Comparison of ENCODE assay signal across 41 cellular contexts in the genomic region with DNA sequence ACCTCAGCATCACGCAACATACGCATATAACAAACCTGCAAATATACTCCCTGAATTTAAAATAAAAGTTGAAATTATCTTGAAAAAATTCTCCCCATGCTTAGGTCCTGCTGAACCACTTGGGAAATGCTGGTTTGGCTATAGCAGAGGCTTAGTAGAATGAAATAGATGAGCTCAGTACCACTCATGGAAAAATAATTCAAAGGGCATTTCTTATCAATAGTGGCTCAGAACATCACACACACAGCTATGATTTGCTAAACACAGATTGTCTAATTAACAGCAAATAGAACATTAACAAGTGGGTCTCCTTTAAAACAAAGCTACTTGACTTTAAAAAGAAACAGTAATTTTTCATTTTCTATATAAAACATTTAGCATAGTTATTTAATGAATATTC. TPM values are rescaled to one million over a fixed set of nuclear protein-coding genes. Genes with fewer than 3 reads are reported as not detected.
"Had no signal": no experiment of that assay in that cellular context is flagged by ENCODE, and none has a peak within 500 bp of the region (broad histone marks: within the 10 kb centered on the region; RNA-seq: fewer than 3 reads in every experiment).

No MANE protein-coding gene starts in this region.

- H3K4me1 ChIP-seq: adrenal gland, ascending aorta, body of pancreas, breast epithelium had no signal

- H3K36me3 ChIP-seq: adrenal gland, ascending aorta, brain microvascular endothelial cell, breast epithelium, cardiac muscle cell had no signal

- H3K9me3 ChIP-seq: adrenal gland, ascending aorta, body of pancreas, breast epithelium had no signal

- DNase-seq: activated effector memory CD4-positive, alpha-beta T cell treated with anti-CD3 and anti-CD28 coated beads, Interleukin-2, amount 50 U/mL, for 16 hours; activated effector memory CD4-positive, alpha-beta T cell treated with Interleukin-2 at 50 U/mL for 16 hours; activated gamma-delta T cell; activated gamma-delta T cell treated with Interleukin-2 at 50 U/mL for 16 hours; activated naive CD4-positive, alpha-beta T cell; activated naive CD4-positive, alpha-beta T cell treated with anti-CD3 and anti-CD28 coated beads for 36 hours; activated naive CD4-positive, alpha-beta T cell treated with anti-CD3 and anti-CD28 coated beads, Interleukin-2, amount 10 ng/mL, durations not matched to agents 7 days and 5 days; activated naive CD4-positive, alpha-beta T cell treated with anti-CD3 and anti-CD28 coated beads, Interleukin-2, amount 50 U/mL, for 16 hours; activated naive CD4-positive, alpha-beta T cell treated with Interleukin-2 at 50 U/mL for 16 hours; activated naive CD8-positive, alpha-beta T cell treated with anti-CD3 and anti-CD28 coated beads for 36 hours; activated naive CD8-positive, alpha-beta T cell treated with anti-CD3 and anti-CD28 coated beads, Interleukin-2, amount 10 ng/mL, durations not matched to agents 7 days and 5 days; activated naive CD8-positive, alpha-beta T cell treated with anti-CD3 and anti-CD28 coated beads, Interleukin-2, amount 50 U/mL, for 24 hours; activated T-cell treated with anti-CD3 and anti-CD28 coated beads for 4 hours; activated T-cell treated with anti-CD3 and anti-CD28 coated beads, Interleukin-2, amount 50 U/mL, for 1 hour; activated T-cell treated with anti-CD3 and anti-CD28 coated beads, Interleukin-2, amount 50 U/mL, for 24 hours; activated T-cell treated with anti-CD3 and anti-CD28 coated beads, Interleukin-2, amount 50 U/mL, for 4 hours; activated T-cell treated with anti-CD3 and anti-CD28 coated beads, Interleukin-2, amount 50 U/mL, for 48 hours; activated T-cell treated with anti-CD3 and anti-CD28 coated beads, Interleukin-2, amount 50 U/mL, for 72 hours; adrenal gland; amniotic stem cell; amygdala; anterior cingulate cortex; aorta; body of pancreas; brain microvascular endothelial cell; caudate nucleus; central memory CD4-positive, alpha-beta T cell; cerebellar nuclear complex had no signal

- ATAC-seq: activated naive CD4-positive, alpha-beta T cell treated with anti-CD3 and anti-CD28 coated beads, Interleukin-2, amount 50 U/mL, for 72 hours; activated naive CD8-positive, alpha-beta T cell treated with anti-CD3 and anti-CD28 coated beads, Interleukin-2, amount 50 U/mL, for 24 hours; activated T-cell treated with anti-CD3 and anti-CD28 coated beads, Interleukin-2, amount 50 U/mL, for 4 hours; activated T-cell treated with anti-CD3 and anti-CD28 coated beads, Interleukin-2, amount 50 U/mL, for 72 hours; activated T-helper 17 cell treated with anti-CD3 and anti-CD28 coated beads, Interleukin-2, amount 50 U/mL, for 72 hours; body of pancreas had no signal

- H3K4me1 Mint-ChIP-seq: activated naive CD4-positive, alpha-beta T cell treated with anti-CD3 and anti-CD28 coated beads, Interleukin-2, amount 10 ng/mL, durations not matched to agents 7 days and 5 days; activated naive CD4-positive, alpha-beta T cell treated with anti-CD3 and anti-CD28 coated beads, Interleukin-2, amount 50 U/mL, for 24 hours; activated naive CD8-positive, alpha-beta T cell treated with anti-CD3 and anti-CD28 coated beads for 36 hours; activated naive CD8-positive, alpha-beta T cell treated with anti-CD3 and anti-CD28 coated beads, Interleukin-2, amount 10 ng/mL, durations not matched to agents 7 days and 5 days; activated naive CD8-positive, alpha-beta T cell treated with anti-CD3 and anti-CD28 coated beads, Interleukin-2, amount 50 U/mL, for 24 hours; activated T-helper 17 cell treated with anti-CD3 and anti-CD28 coated beads, Interleukin-2, amount 50 U/mL, for 72 hours; central memory CD8-positive, alpha-beta T cell had no signal

- H3K27ac ChIP-seq: adrenal gland, ascending aorta, body of pancreas, brain microvascular endothelial cell, breast epithelium, cardiac muscle cell had no signal

- FAIRE-seq: astrocyte, bronchial epithelial cell had no signal

- H3K9me3 Mint-ChIP-seq: activated naive CD4-positive, alpha-beta T cell treated with anti-CD3 and anti-CD28 coated beads for 36 hours; activated naive CD4-positive, alpha-beta T cell treated with anti-CD3 and anti-CD28 coated beads, Interleukin-2, amount 10 ng/mL, durations not matched to agents 7 days and 5 days; activated naive CD4-positive, alpha-beta T cell treated with anti-CD3 and anti-CD28 coated beads, Interleukin-2, amount 50 U/mL, for 24 hours; activated naive CD4-positive, alpha-beta T cell treated with anti-CD3 and anti-CD28 coated beads, Interleukin-2, amount 50 U/mL, for 72 hours; activated naive CD8-positive, alpha-beta T cell treated with anti-CD3 and anti-CD28 coated beads for 36 hours; activated naive CD8-positive, alpha-beta T cell treated with anti-CD3 and anti-CD28 coated beads, Interleukin-2, amount 10 ng/mL, durations not matched to agents 7 days and 5 days; activated naive CD8-positive, alpha-beta T cell treated with anti-CD3 and anti-CD28 coated beads, Interleukin-2, amount 50 U/mL, for 24 hours; activated T-cell treated with anti-CD3 and anti-CD28 coated beads, Interleukin-2, amount 50 U/mL, for 24 hours; activated T-cell treated with anti-CD3 and anti-CD28 coated beads, Interleukin-2, amount 50 U/mL, for 4 hours; activated T-cell treated with anti-CD3 and anti-CD28 coated beads, Interleukin-2, amount 50 U/mL, for 72 hours; activated T-helper 1 cell treated with anti-CD3 and anti-CD28 coated beads, Interleukin-12 subunit alpha, Interleukin-12 subunit beta, Interleukin-2, Interleukin-4 antibody, amounts not matched to agents 30 ng/mL and 10 ng/mL and 1 ng/mL, durations not matched to agents 14 hours and 24 hours and 36 hours; activated T-helper 17 cell treated with anti-CD3 and anti-CD28 coated beads, Interleukin-2, amount 50 U/mL, for 72 hours; activated T-helper 2 cell treated with anti-CD3 and anti-CD28 coated beads, Interferon-gamma antibody, Interleukin-2, Interleukin-4, amounts not matched to agents 10 μg/mL and 5 μg/mL and 100 μg/mL, durations not matched to agents 14 hours and 24 hours and 36 hours; central memory CD8-positive, alpha-beta T cell had no signal

- H3K27me3 ChIP-seq: adrenal gland, ascending aorta, body of pancreas, breast epithelium, cardiac muscle cell had no signal

- H3K4me3 Mint-ChIP-seq: activated naive CD4-positive, alpha-beta T cell treated with anti-CD3 and anti-CD28 coated beads for 36 hours; activated naive CD4-positive, alpha-beta T cell treated with anti-CD3 and anti-CD28 coated beads, Interleukin-2, amount 10 ng/mL, durations not matched to agents 7 days and 5 days; activated naive CD4-positive, alpha-beta T cell treated with anti-CD3 and anti-CD28 coated beads, Interleukin-2, amount 50 U/mL, for 24 hours; activated naive CD8-positive, alpha-beta T cell; activated naive CD8-positive, alpha-beta T cell treated with anti-CD3 and anti-CD28 coated beads for 36 hours; activated naive CD8-positive, alpha-beta T cell treated with anti-CD3 and anti-CD28 coated beads, Interleukin-2, amount 10 ng/mL, durations not matched to agents 7 days and 5 days; activated naive CD8-positive, alpha-beta T cell treated with anti-CD3 and anti-CD28 coated beads, Interleukin-2, amount 50 U/mL, for 24 hours; activated T-cell treated with anti-CD3 and anti-CD28 coated beads, Interleukin-2, amount 50 U/mL, for 24 hours; activated T-cell treated with anti-CD3 and anti-CD28 coated beads, Interleukin-2, amount 50 U/mL, for 4 hours; activated T-cell treated with anti-CD3 and anti-CD28 coated beads, Interleukin-2, amount 50 U/mL, for 72 hours; activated T-helper 1 cell treated with anti-CD3 and anti-CD28 coated beads, Interleukin-12 subunit alpha, Interleukin-12 subunit beta, Interleukin-2, Interleukin-4 antibody, amounts not matched to agents 30 ng/mL and 10 ng/mL and 1 ng/mL, durations not matched to agents 14 hours and 24 hours and 36 hours; activated T-helper 17 cell treated with anti-CD3 and anti-CD28 coated beads, Interleukin-2, amount 50 U/mL, for 72 hours; brain; central memory CD8-positive, alpha-beta T cell had no signal

- H3K27ac Mint-ChIP-seq: activated naive CD4-positive, alpha-beta T cell treated with anti-CD3 and anti-CD28 coated beads for 36 hours; activated naive CD4-positive, alpha-beta T cell treated with anti-CD3 and anti-CD28 coated beads, Interleukin-2, amount 10 ng/mL, durations not matched to agents 7 days and 5 days; activated naive CD4-positive, alpha-beta T cell treated with anti-CD3 and anti-CD28 coated beads, Interleukin-2, amount 50 U/mL, for 24 hours; activated naive CD4-positive, alpha-beta T cell treated with anti-CD3 and anti-CD28 coated beads, Interleukin-2, amount 50 U/mL, for 72 hours; activated naive CD8-positive, alpha-beta T cell; activated naive CD8-positive, alpha-beta T cell treated with anti-CD3 and anti-CD28 coated beads for 36 hours; activated naive CD8-positive, alpha-beta T cell treated with anti-CD3 and anti-CD28 coated beads, Interleukin-2, amount 10 ng/mL, durations not matched to agents 7 days and 5 days; activated naive CD8-positive, alpha-beta T cell treated with anti-CD3 and anti-CD28 coated beads, Interleukin-2, amount 50 U/mL, for 24 hours; activated T-cell treated with anti-CD3 and anti-CD28 coated beads, Interleukin-2, amount 50 U/mL, for 24 hours; activated T-cell treated with anti-CD3 and anti-CD28 coated beads, Interleukin-2, amount 50 U/mL, for 72 hours; activated T-helper 1 cell treated with anti-CD3 and anti-CD28 coated beads, Interleukin-12 subunit alpha, Interleukin-12 subunit beta, Interleukin-2, Interleukin-4 antibody, amounts not matched to agents 30 ng/mL and 10 ng/mL and 1 ng/mL, durations not matched to agents 14 hours and 24 hours and 36 hours; activated T-helper 17 cell treated with anti-CD3 and anti-CD28 coated beads, Interleukin-2, amount 50 U/mL, for 72 hours; activated T-helper 2 cell treated with anti-CD3 and anti-CD28 coated beads, Interferon-gamma antibody, Interleukin-2, Interleukin-4, amounts not matched to agents 10 μg/mL and 5 μg/mL and 100 μg/mL, durations not matched to agents 14 hours and 24 hours and 36 hours; brain had no signal

- H3K4me3 ChIP-seq: adrenal gland, ascending aorta, body of pancreas, breast epithelium, cardiac muscle cell had no signal

RNA-seq across cellular contexts. Expression of gene ELMOD1, which starts 21.5 kb away (rescaled TPM):
- total RNA-seq: activated naive CD4-positive, alpha-beta T cell treated with anti-CD3 and anti-CD28 coated beads for 36 hours; activated naive CD4-positive, alpha-beta T cell treated with anti-CD3 and anti-CD28 coated beads, Interleukin-2, amount 50 U/mL, for 72 hours; activated naive CD8-positive, alpha-beta T cell treated with anti-CD3 and anti-CD28 coated beads for 36 hours; activated naive CD8-positive, alpha-beta T cell treated with anti-CD3 and anti-CD28 coated beads, Interleukin-2, amount 10 ng/mL, durations not matched to agents 7 days and 5 days; activated T-cell treated with anti-CD3 and anti-CD28 coated beads, Interleukin-2, amount 50 U/mL, for 4 hours; activated T-cell treated with anti-CD3 and anti-CD28 coated beads, Interleukin-2, amount 50 U/mL, for 72 hours; activated T-helper 1 cell treated with anti-CD3 and anti-CD28 coated beads, Interleukin-12 subunit alpha, Interleukin-12 subunit beta, Interleukin-2, Interleukin-4 antibody, amounts not matched to agents 30 ng/mL and 10 ng/mL and 1 ng/mL, durations not matched to agents 14 hours and 24 hours and 36 hours; activated T-helper 17 cell treated with anti-CD3 and anti-CD28 coated beads, Interleukin-2, amount 50 U/mL, for 72 hours; activated T-helper 2 cell treated with anti-CD3 and anti-CD28 coated beads, Interferon-gamma antibody, Interleukin-2, Interleukin-4, amounts not matched to agents 10 μg/mL and 5 μg/mL and 100 μg/mL, durations not matched to agents 14 hours and 24 hours and 36 hours; ascending aorta; body of pancreas; breast epithelium had no signal
- polyA plus RNA-seq: aorta had no signal
